In the genomic region with DNA sequence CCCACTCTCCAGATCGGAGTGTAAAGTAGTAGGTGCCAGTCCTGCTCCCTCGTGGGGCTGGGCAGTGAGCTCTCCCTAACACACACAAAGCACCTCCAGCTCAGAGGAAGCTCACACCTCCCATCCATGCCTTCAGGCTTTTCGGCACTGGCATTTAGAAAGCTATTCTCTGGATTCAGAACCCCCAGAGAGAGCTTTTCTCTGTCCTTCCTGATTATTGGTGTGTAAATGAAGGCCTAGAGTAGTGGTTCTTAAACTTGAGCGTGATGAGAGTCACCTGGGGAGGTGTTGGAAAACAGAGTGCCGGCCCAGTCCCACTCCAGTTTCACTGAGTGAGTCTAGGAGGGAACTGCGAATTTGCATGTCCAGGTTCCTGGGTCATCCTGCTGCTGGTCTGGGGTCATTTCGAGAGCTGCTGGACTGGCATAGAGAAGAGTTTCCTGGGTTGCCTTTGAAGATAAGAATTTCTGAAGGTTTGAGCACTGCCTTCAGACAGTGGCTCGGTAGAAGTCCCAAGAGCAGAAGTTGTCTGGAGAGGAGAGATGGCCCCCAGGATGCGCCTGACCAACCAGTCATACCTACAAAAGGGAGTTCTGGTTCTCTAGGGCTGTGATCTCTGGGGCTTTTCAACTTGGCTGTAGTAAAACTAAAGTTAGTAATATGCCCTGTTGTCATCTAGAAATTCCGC, we compare ENCODE assay signal across 9 cellular contexts. TPM values are rescaled to one million over a fixed set of nuclear protein-coding genes. Genes with fewer than 3 reads are reported as not detected.
DNase-seq lines count a peak whose midpoint lies in the region; ATAC-seq and TF ChIP-seq lines count a peak whose summit lies in the region.
"Had no signal": no experiment of that assay in that cellular context is flagged by ENCODE, and none has a peak within 500 bp of the region (broad histone marks: within the 10 kb centered on the region; RNA-seq: fewer than 3 reads in every experiment).

No MANE protein-coding gene starts in this region.

- no peaks in the 10 kb centered on the region for H3K9me3 ChIP-seq in HUES6 (ENCODE audit: control insufficient read depth, insufficient read depth, low read depth, low read length)

- H3K36me3 ChIP-seq in HUES6 (ENCODE audit: control insufficient read depth, insufficient read depth, low read length), result peaks cover 33% of the 10 kb centered on the region

- peak overlapping the region; percentile 89 for H3K27ac ChIP-seq in HUES6 (ENCODE audit: low read depth, low read length)

- H3K27ac Mint-ChIP-seq in brain, result peak overlapping the region; percentile 72 to 97 (median 86)
- H3K27ac Mint-ChIP-seq in stimulated activated naive B cell treated with anti-CD40 and anti-IgM and Interleukin-4, amounts not matched to agents 10 μg/mL and 1 μg/mL and 100 μg/mL, for 72 hours, result peak overlapping the region; percentile 42

- no peak for TF ChIP-seq CTCF in brain (conservative IDR thresholded peaks at IDR 0.05)

- peaks cover 51% of the 10 kb centered on the region for H3K4me1 Mint-ChIP-seq in brain
- peaks cover 32 to 87% of the 10 kb centered on the region in 2 donors for H3K4me1 Mint-ChIP-seq in stimulated activated naive B cell treated with anti-CD40 and anti-IgM and Interleukin-4, amounts not matched to agents 10 μg/mL and 1 μg/mL and 100 μg/mL, for 72 hours

- peak overlapping the region; percentile 79 for H3K9ac ChIP-seq in HUES6 (ENCODE audit: low read length)

- no peak for ATAC-seq in stimulated activated naive B cell treated with anti-CD40 and anti-IgM and Interleukin-4, amounts not matched to agents 10 μg/mL and 1 μg/mL and 100 μg/mL, for 72 hours (replicated peaks)
- ATAC-seq in HG02938 (IDR thresholded peaks at IDR 0.05; ENCODE audit: unreplicated experiment), result no peak
- ATAC-seq in HG03159 (IDR thresholded peaks at IDR 0.05; ENCODE audit: unreplicated experiment), result no peak

- no peaks in the 10 kb centered on the region for H3K27me3 ChIP-seq in HUES6 (ENCODE audit: control insufficient read depth, insufficient read depth, low read length)

- H3K9me3 Mint-ChIP-seq in brain, result no peaks in the 10 kb centered on the region
- H3K9me3 Mint-ChIP-seq in stimulated activated naive B cell treated with anti-CD40 and anti-IgM and Interleukin-4, amounts not matched to agents 10 μg/mL and 1 μg/mL and 100 μg/mL, for 72 hours, result no peaks in the 10 kb centered on the region

- H3K4me3 Mint-ChIP-seq in brain, result peak overlapping the region in 2 of 5 experiments; percentile 55
- no peak overlapping the region for H3K4me3 Mint-ChIP-seq in stimulated activated naive B cell treated with anti-CD40 and anti-IgM and Interleukin-4, amounts not matched to agents 10 μg/mL and 1 μg/mL and 100 μg/mL, for 72 hours

- intact Hi-C loops in posterior vena cava (cut with DNase I), result no loop called here

- no peaks in the 10 kb centered on the region for H3K36me3 Mint-ChIP-seq in brain
- peaks cover 5 to 13% of the 10 kb centered on the region in 2 donors for H3K36me3 Mint-ChIP-seq in stimulated activated naive B cell treated with anti-CD40 and anti-IgM and Interleukin-4, amounts not matched to agents 10 μg/mL and 1 μg/mL and 100 μg/mL, for 72 hours

- H3K4me1 ChIP-seq in HUES6 (ENCODE audit: control insufficient read depth, insufficient read depth, low read length), result peaks cover 83% of the 10 kb centered on the region

- peak overlapping the region; percentile 34 for H3K4me3 ChIP-seq in HUES6 (ENCODE audit: low read depth, low read length)

- peak; percentile 60 for DNase-seq in kidney glomerular epithelial cell (lab: John Stamatoyannopoulos, UW)
- no peak for DNase-seq in stimulated activated naive B cell treated with anti-CD40 and anti-IgM and Interleukin-4, amounts not matched to agents 10 μg/mL and 1 μg/mL and 100 μg/mL, for 72 hours
- no peak for DNase-seq in SIG-M5 (lab: John Stamatoyannopoulos, UW)
- DNase-seq in posterior vena cava (ENCODE audit: low spot score), result no peak
- DNase-seq: activated naive CD4-positive, alpha-beta T cell had no signal

- peaks cover 3% of the 10 kb centered on the region for H3K27me3 Mint-ChIP-seq in brain
- peaks cover 0 to 7% of the 10 kb centered on the region in 2 donors for H3K27me3 Mint-ChIP-seq in stimulated activated naive B cell treated with anti-CD40 and anti-IgM and Interleukin-4, amounts not matched to agents 10 μg/mL and 1 μg/mL and 100 μg/mL, for 72 hours

RNA-seq across cellular contexts. Expression of a gene that starts 15.1 kb away (rescaled TPM):
- polyA plus RNA-seq in brain (ENCODE audit: insufficient read depth, low read depth, low replicate concordance), result 131 TPM
- 100 to 1,000 TPM; 248 to 281 TPM for total RNA-seq in posterior vena cava
